ENCODE assay signal across 17 cellular contexts in the genomic region with DNA sequence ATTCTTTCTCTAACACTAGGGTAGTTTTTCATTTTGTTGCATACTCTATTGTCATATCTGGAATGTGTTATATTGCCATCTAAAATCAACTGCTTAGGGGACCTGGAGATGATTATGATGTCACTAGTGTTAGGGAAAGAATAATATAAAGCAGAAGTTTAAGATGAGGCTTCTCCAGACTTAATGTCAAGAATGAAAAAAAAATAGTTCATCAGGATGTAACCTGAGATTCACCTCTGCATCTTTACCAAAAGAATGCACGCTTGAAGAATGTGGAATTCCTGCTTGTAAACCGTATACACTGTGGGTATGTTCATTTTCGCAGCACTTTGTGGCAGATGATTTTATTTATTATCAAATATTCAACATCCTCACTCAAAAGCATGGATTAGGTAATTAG.
A peak's percentile ranks its signal among the peaks of the same experiment; 100 is the strongest.
DNase-seq lines count a peak whose midpoint lies in the region; ATAC-seq, FAIRE-seq and TF ChIP-seq lines count a peak whose summit lies in the region.
"Had no signal": no experiment of that assay in that cellular context is flagged by ENCODE, and none has a peak within 500 bp of the region (broad histone marks: within the 10 kb centered on the region; RNA-seq: fewer than 3 reads in every experiment).

No MANE protein-coding gene starts in this region.

- H3K4me3 Mint-ChIP-seq in mesothelial cell of epicardium = no peak overlapping the region
- H3K4me3 Mint-ChIP-seq in CD4-positive, alpha-beta memory T cell = no peak overlapping the region
- H3K4me3 Mint-ChIP-seq: B cell; CD4-positive, alpha-beta T cell had no signal

- no peak overlapping the region for H3K56ac ChIP-seq in H1 (replicated peaks; ENCODE audit: insufficient read length, low read depth, low read length)

- intact Hi-C loops in PC-3 (cut with micrococcal nuclease) = no loop called here
- intact Hi-C loops in PC-9 (cut with micrococcal nuclease; ENCODE audit: unreplicated experiment) = loop anchor here (10.0 kb wide), 1 partner anchor 783 kb away; no protein-coding TSS in a partner anchor
- intact Hi-C loops in CD4-positive, alpha-beta memory T cell (cut with micrococcal nuclease) = no loop called here

- H4K91ac ChIP-seq in H1 (replicated peaks; ENCODE audit: insufficient read length, low read length) = no peak overlapping the region

- H3K27me3 Mint-ChIP-seq in mesothelial cell of epicardium (ENCODE audit: low read depth) = no peaks in the 10 kb centered on the region
- no peaks in the 10 kb centered on the region for H3K27me3 Mint-ChIP-seq in CD4-positive, alpha-beta memory T cell
- H3K27me3 Mint-ChIP-seq: B cell; CD4-positive, alpha-beta T cell had no signal

- POLR2A ChIA-PET in PC-3 (lab: Charles Lee; ENCODE audit: unreplicated experiment) (no interaction called here), H1 (lab: Charles Lee; ENCODE audit: partially characterized antibody) (no interaction called here), PC-9 (lab: Charles Lee; ENCODE audit: unreplicated experiment) (no interaction called here)
- POLR2A ChIA-PET in CD4-positive, alpha-beta memory T cell (lab: Charles Lee; ENCODE audit: partially characterized antibody) = no interaction called here

- H3K4me3 ChIP-seq in AG10803 (ENCODE audit: low read length) (no peak overlapping the region), PC-3 (ENCODE audit: low read length) (no peak overlapping the region), H1 (ENCODE audit: extremely low read depth in 1 of 4, insufficient read depth in 2 of 4, low read depth in 3 of 4, low read length in 4 of 4) (no peak overlapping the region), HAP-1 (no peak overlapping the region), PC-9 (no peak overlapping the region)
- no peak overlapping the region for H3K4me3 ChIP-seq in CD4-positive, alpha-beta memory T cell (ENCODE audit: low read length in 2 of 2)
- H3K4me3 ChIP-seq: GM12878 had no signal

- H3K27ac Mint-ChIP-seq in mesothelial cell of epicardium = peak overlapping the region; percentile 92
- H3K27ac Mint-ChIP-seq in CD4-positive, alpha-beta memory T cell = no peak overlapping the region
- H3K27ac Mint-ChIP-seq: B cell; CD4-positive, alpha-beta T cell had no signal

- no peak overlapping the region for H4K8ac ChIP-seq in H1 (ENCODE audit: extremely low read depth, insufficient read depth, low read length)

- peaks cover 63% of the 10 kb centered on the region for H3K4me1 Mint-ChIP-seq in mesothelial cell of epicardium
- peaks cover 0 to 10% (median 6%) of the 10 kb centered on the region in 4 donors for H3K4me1 Mint-ChIP-seq in CD4-positive, alpha-beta memory T cell

- no peak overlapping the region for H2BK20ac ChIP-seq in H1 (ENCODE audit: low read length)

- H2BK15ac ChIP-seq in H1 (ENCODE audit: low read length) = no peak overlapping the region

- H4K5ac ChIP-seq in H1 (ENCODE audit: insufficient read length, low read depth, low read length) = no peak overlapping the region

- H3K27me3 ChIP-seq in PC-3 (ENCODE audit: low read length) = no peaks in the 10 kb centered on the region
- H3K27me3 ChIP-seq in H1 (replicated peaks in 1 of 4; ENCODE audit: control insufficient read depth in 3 of 4, extremely low read depth in 1 of 4, insufficient read depth in 3 of 4, low read length in 3 of 4) = no peaks in the 10 kb centered on the region
- H3K27me3 ChIP-seq in HAP-1 (ENCODE audit: low read depth) = no peaks in the 10 kb centered on the region
- H3K27me3 ChIP-seq in PC-9 (ENCODE audit: insufficient read depth, low read depth) = no peaks in the 10 kb centered on the region
- H3K27me3 ChIP-seq in CD4-positive, alpha-beta memory T cell (ENCODE audit: insufficient read depth, low read length) = no peaks in the 10 kb centered on the region

- H2AK5ac ChIP-seq in H1 (ENCODE audit: low read depth, low read length) = no peak overlapping the region

- H2AFZ ChIP-seq in PC-3 (ENCODE audit: low read length) (no peak overlapping the region), H1 (ENCODE audit: low read length) (no peak overlapping the region), PC-9 (no peak overlapping the region)

- H2BK12ac ChIP-seq in H1 (ENCODE audit: low read depth, low read length) = no peak overlapping the region

- H3K9ac ChIP-seq in PC-3 (ENCODE audit: low read length) (no peak overlapping the region), H1 (replicated peaks in 1 of 4; ENCODE audit: extremely low read depth in 1 of 4, low read depth in 3 of 4, low read length in 3 of 4) (no peak overlapping the region)

- 69% methylated on average over 3 of the region's 3 CpGs; no CpG with 5 or more reads in 1 of the 2 experiments for WGBS in H1 (ENCODE audit: extremely low coverage in 1 of 2, insufficient coverage in 1 of 2, insufficient read length in 1 of 2, insufficient replicate concordance in 2 of 2, low coverage in 1 of 2, low lambda C conversion rate in 2 of 2, missing lambda C conversion rate in 1 of 2), 2 experiments

- H2BK5ac ChIP-seq in H1 (ENCODE audit: low read depth, low read length) = no peak overlapping the region

- H3K4ac ChIP-seq in H1 (replicated peaks; ENCODE audit: insufficient read length, low read depth, low read length) = no peak overlapping the region

- no peaks in the 10 kb centered on the region for H4K20me1 ChIP-seq in PC-3 (ENCODE audit: low read length)
- no peaks in the 10 kb centered on the region for H4K20me1 ChIP-seq in H1 (replicated peaks in 1 of 2; ENCODE audit: control insufficient read depth in 1 of 2, insufficient read depth in 2 of 2, low read length in 2 of 2)
- H4K20me1 ChIP-seq in PC-9 (ENCODE audit: insufficient read depth) = no peaks in the 10 kb centered on the region

- in situ Hi-C loops in HAP-1 (cut with MboI; ENCODE audit: low sequenced_read_pairs) = no loop called here

- H3K27ac ChIP-seq in PC-3 (ENCODE audit: low read length) (no peak overlapping the region), H1 (ENCODE audit: low read depth, low read length) (no peak overlapping the region), PC-9 (no peak overlapping the region)
- H3K27ac ChIP-seq in CD4-positive, alpha-beta memory T cell (ENCODE audit: low read depth, low read length) = no peak overlapping the region

- CTCF ChIA-PET in PC-3 (lab: Charles Lee) = no interaction called here
- CTCF ChIA-PET in H1 (lab: Charles Lee; ENCODE audit: partially characterized antibody) = interaction anchor here (4.2 kb wide), 1 partner anchor 207 kb away, joined by 17 read pairs; no protein-coding TSS in a partner anchor
- CTCF ChIA-PET in PC-9 (lab: Charles Lee) = interaction anchor here (0.6 kb wide), 1 partner anchor 649 kb away, joined by 3 read pairs; no protein-coding TSS in a partner anchor
- CTCF ChIA-PET in CD4-positive, alpha-beta memory T cell (lab: Charles Lee; ENCODE audit: partially characterized antibody) = no interaction called here

- TF ChIP-seq RAD21 in H1 (IDR thresholded peaks at IDR 0.05 in 1 of 2, conservative IDR thresholded peaks at IDR 0.05 in 1 of 2; ENCODE audit: low read depth in 2 of 2, low read length in 2 of 2) = no peak

- H3K9me3 Mint-ChIP-seq in mesothelial cell of epicardium = no peaks in the 10 kb centered on the region
- H3K9me3 Mint-ChIP-seq in CD4-positive, alpha-beta memory T cell = no peaks in the 10 kb centered on the region
- H3K9me3 Mint-ChIP-seq: CD4-positive, alpha-beta T cell had no signal

- FAIRE-seq in H1 (lab: Jason Lieb, UNC) = no peak
- FAIRE-seq: GM12878, GM18507 had no signal

- H3K79me1 ChIP-seq in H1 (ENCODE audit: low read depth, low read length) = no peaks in the 10 kb centered on the region

- no peaks in the 10 kb centered on the region for H3K9me3 ChIP-seq in PC-3 (ENCODE audit: low read length)
- H3K9me3 ChIP-seq in H1 (ENCODE audit: insufficient read depth in 2 of 2, low read depth in 1 of 2, low read length in 1 of 2) = no peaks in the 10 kb centered on the region
- no peaks in the 10 kb centered on the region for H3K9me3 ChIP-seq in HAP-1
- 0 out of 2 replicates have a peak, but pooled peaks cover 3% of the 10 kb centered on the region for H3K9me3 ChIP-seq in PC-9 (ENCODE audit: insufficient read depth, low read depth)
- no peaks in the 10 kb centered on the region for H3K9me3 ChIP-seq in CD4-positive, alpha-beta memory T cell (ENCODE audit: control insufficient read depth in 1 of 2, low read length in 2 of 2)

- no peaks in the 10 kb centered on the region for H3K23me2 ChIP-seq in H1 (ENCODE audit: low read depth, low read length)

- no peak overlapping the region for H3K23ac ChIP-seq in H1 (ENCODE audit: insufficient read length)

- DNase-seq in AG10803 (ENCODE audit: low read depth) (peak; percentile 20), PC-3 (peak; percentile 22), H1 (ENCODE audit: low read depth in 1 of 2, low spot score in 2 of 2) (no peak), mesothelial cell of epicardium (ENCODE audit: low spot score in 2 of 2, unreplicated experiment in 2 of 2) (no peak), HAP-1 (ENCODE audit: low spot score in 2 of 2) (no peak), PC-9 (no peak)
- DNase-seq in CD4-positive, alpha-beta memory T cell = no peak
- DNase-seq: 8988T; C1 segment of cervical spinal cord; CD4-positive, alpha-beta T cell; DMS79; H7; IMR-90; KBM-7 had no signal

- H3K9me2 ChIP-seq in PC-3 (replicated peaks; ENCODE audit: low read length) (no peaks in the 10 kb centered on the region), PC-9 (ENCODE audit: insufficient read depth) (no peaks in the 10 kb centered on the region)

- H3F3A ChIP-seq in PC-3 (ENCODE audit: low read length, unreplicated experiment) (peaks cover 5% of the 10 kb centered on the region), PC-9 (ENCODE audit: insufficient read depth, low read depth) (peaks cover 5% of the 10 kb centered on the region)

- no peak for TF ChIP-seq EP300 in H1 (IDR thresholded peaks at IDR 0.05; ENCODE audit: borderline replicate concordance in 1 of 2, low read depth in 2 of 2, low read length in 2 of 2)

- BruUV-seq in PC-3 (replicated peaks; lab: Mats Ljungman, UMichigan) (no TSS peak), PC-9 (replicated peaks; lab: Mats Ljungman, UMichigan) (no TSS peak)

- H3K18ac ChIP-seq in H1 (ENCODE audit: extremely low read depth, low read length) = no peak overlapping the region

- H3K79me2 ChIP-seq in PC-3 (ENCODE audit: low read length) (no peaks in the 10 kb centered on the region), H1 (ENCODE audit: control insufficient read depth in 1 of 2, insufficient read depth in 2 of 2, low read length in 2 of 2) (no peaks in the 10 kb centered on the region), PC-9 (ENCODE audit: low read depth) (no peaks in the 10 kb centered on the region)

- peaks cover 28% of the 10 kb centered on the region for H3K36me3 Mint-ChIP-seq in mesothelial cell of epicardium
- H3K36me3 Mint-ChIP-seq in CD4-positive, alpha-beta memory T cell = peaks cover 2 to 22% of the 10 kb centered on the region in 2 donors

- H3K4me2 ChIP-seq in PC-3 (ENCODE audit: low read length) = no peak overlapping the region
- no peak overlapping the region for H3K4me2 ChIP-seq in H1 (ENCODE audit: insufficient read depth in 1 of 2, low read depth in 2 of 2, low read length in 2 of 2)
- no peak overlapping the region for H3K4me2 ChIP-seq in PC-9

- no peak overlapping the region for H3K14ac ChIP-seq in H1 (ENCODE audit: insufficient read length)

- no peak for ATAC-seq in PC-3
- ATAC-seq: GM12878 had no signal

- H3K36me3 ChIP-seq in PC-3 (ENCODE audit: low read depth, low read length) (no peaks in the 10 kb centered on the region; the same call in 1 of the 2 replicates), H1 (ENCODE audit: control insufficient read depth in 2 of 4, insufficient read depth in 4 of 4, low read length in 3 of 4) (no peaks in the 10 kb centered on the region; a peak in 2 of 8 replicates), HAP-1 (replicated peaks) (no peaks in the 10 kb centered on the region), PC-9 (ENCODE audit: low read depth) (no peaks in the 10 kb centered on the region)
- no peaks in the 10 kb centered on the region for H3K36me3 ChIP-seq in CD4-positive, alpha-beta memory T cell (ENCODE audit: insufficient read depth, low read length)

- TF ChIP-seq CTCF in AG10803 (conservative IDR thresholded peaks at IDR 0.05; ENCODE audit: low read length) (no peak), PC-3 (conservative IDR thresholded peaks at IDR 0.05; ENCODE audit: low read depth, low read length) (no peak), H1 (IDR thresholded peaks at IDR 0.05; ENCODE audit: control extremely low read depth in 1 of 3, insufficient read depth in 1 of 3, low read depth in 1 of 3, low read length in 3 of 3) (no peak), mesothelial cell of epicardium (IDR thresholded peaks at IDR 0.05; ENCODE audit: unreplicated experiment) (no peak), PC-9 (conservative IDR thresholded peaks at IDR 0.05) (no peak)

- TF ChIP-seq POLR2A in H1 (IDR thresholded peaks at IDR 0.05; ENCODE audit: control extremely low read depth in 1 of 2, low read depth in 2 of 2, low read length in 2 of 2) = no peak

- peaks cover 15% of the 10 kb centered on the region for H3K4me1 ChIP-seq in PC-3 (ENCODE audit: insufficient read depth, low read length)
- H3K4me1 ChIP-seq in H1 (replicated peaks in 1 of 4; ENCODE audit: control insufficient read depth in 3 of 4, insufficient read depth in 4 of 4, low read length in 3 of 4) = peaks cover 0 to 17% (median 8%) of the 10 kb centered on the region in 4 experiments; a peak in 4 of 7 replicates
- no peaks in the 10 kb centered on the region for H3K4me1 ChIP-seq in HAP-1
- peaks cover 6% of the 10 kb centered on the region for H3K4me1 ChIP-seq in PC-9 (replicated peaks; ENCODE audit: insufficient read depth)
- H3K4me1 ChIP-seq in CD4-positive, alpha-beta memory T cell (ENCODE audit: insufficient read depth, low read length) = no peaks in the 10 kb centered on the region

- H2BK120ac ChIP-seq in H1 (replicated peaks; ENCODE audit: low read depth, low read length) = peak overlapping the region; percentile 44

Comparison
In these comparisons a context has a peak if more than half of its experiments do, and no peak if none do; other contexts are left out.
1. DNase-seq: peak in AG10803 (single experiment) and PC-3 (single experiment); none in H1 (0 of 2), mesothelial cell of epicardium (0 of 2), HAP-1 (0 of 2), PC-9 (0 of 2) and CD4-positive, alpha-beta memory T cell (0 of 5).
2. CTCF ChIA-PET loops: an anchor here in H1 (4.2 kb wide) and PC-9 (0.6 kb wide); none called in PC-3 and CD4-positive, alpha-beta memory T cell.